In genomic region chr22:46043339-46043738, GRCh38 we compare ENCODE assay signal across 8 cellular contexts.
DNase-seq lines count a peak whose midpoint lies in the region; ATAC-seq and TF ChIP-seq lines count a peak whose summit lies in the region.

No MANE protein-coding gene starts in this region.

- peak overlapping the region; percentile 84 for H3K27ac Mint-ChIP-seq in activated T-cell treated with anti-CD3 and anti-CD28 coated beads, Interleukin-2, amount 50 U/mL, for 72 hours

- H3K4me3 ChIP-seq in mammary epithelial cell (replicated peaks in 1 of 3; ENCODE audit: insufficient read depth in 1 of 3, low read depth in 2 of 3, low read length in 3 of 3) = peak overlapping the region in 1 of 3 experiments; percentile 35
- no peak overlapping the region for H3K4me3 ChIP-seq in mesendoderm (ENCODE audit: low read length)
- H3K4me3 ChIP-seq in tibial nerve = peak overlapping the region; percentile 48 to 72 (median 68)
- H3K4me3 ChIP-seq in neuronal stem cell (ENCODE audit: low read length in 2 of 2) = no peak overlapping the region

- H4K5ac ChIP-seq in mesendoderm (ENCODE audit: low read length) = no peak overlapping the region

- no peak overlapping the region for H3K56ac ChIP-seq in mesendoderm (ENCODE audit: low read length)

- no peak overlapping the region for H2BK120ac ChIP-seq in mesendoderm (ENCODE audit: low read depth, low read length)
- no peak overlapping the region for H2BK120ac ChIP-seq in neuronal stem cell (ENCODE audit: low read depth, low read length)

- peaks cover 29% of the 10 kb centered on the region for H3K4me1 ChIP-seq in mammary epithelial cell (ENCODE audit: insufficient read depth, low read length)
- H3K4me1 ChIP-seq in mesendoderm (ENCODE audit: control insufficient read depth, low read depth, low read length) = peaks cover 3% of the 10 kb centered on the region
- H3K4me1 ChIP-seq in tibial nerve = peaks cover 0 to 89% (median 47%) of the 10 kb centered on the region in 4 donors
- no peaks in the 10 kb centered on the region for H3K4me1 ChIP-seq in neuronal stem cell (ENCODE audit: control insufficient read depth in 2 of 2, insufficient read depth in 1 of 2, low read depth in 1 of 2, low read length in 2 of 2)

- H3K4ac ChIP-seq in mesendoderm (ENCODE audit: low read depth, low read length) (peak overlapping the region; percentile 25), neuronal stem cell (ENCODE audit: low read length) (no peak overlapping the region)

- CTCF ChIA-PET in mammary epithelial cell (lab: Charles Lee; ENCODE audit: low non-redundant PET) = no interaction called here

- H2BK12ac ChIP-seq in neuronal stem cell (ENCODE audit: low read length) = no peak overlapping the region

- H3K9me3 ChIP-seq in mammary epithelial cell (replicated peaks; ENCODE audit: insufficient read depth, low read length) (no peaks in the 10 kb centered on the region), tibial nerve (no peaks in the 10 kb centered on the region), neuronal stem cell (replicated peaks in 1 of 2; ENCODE audit: control insufficient read depth in 2 of 2, insufficient read depth in 1 of 2, low read depth in 1 of 2, low read length in 2 of 2) (no peaks in the 10 kb centered on the region)

- no peak for DNase-seq in activated T-cell treated with anti-CD3 and anti-CD28 coated beads, Interleukin-2, amount 50 U/mL, for 72 hours
- DNase-seq in activated T-cell treated with anti-CD3 and anti-CD28 coated beads for 4 hours (no peak), mammary epithelial cell (peak; percentile 30), mesendoderm (no peak), tibial nerve (ENCODE audit: low spot score in 2 of 2) (no peak), occipital lobe (lab: John Stamatoyannopoulos, UW) (no peak), neuronal stem cell (ENCODE audit: low spot score) (no peak), DMS 273 (lab: John Stamatoyannopoulos, UW; ENCODE audit: unreplicated experiment) (no peak)

- no peak overlapping the region for H3K18ac ChIP-seq in mesendoderm (ENCODE audit: low read length)
- H3K18ac ChIP-seq in neuronal stem cell (ENCODE audit: low read length) = no peak overlapping the region

- no peak overlapping the region for H3K14ac ChIP-seq in neuronal stem cell (ENCODE audit: low read length)

- H3K27ac ChIP-seq in mammary epithelial cell (ENCODE audit: insufficient read depth, low read depth, low read length) (peak overlapping the region; percentile 54), mesendoderm (ENCODE audit: low read depth, low read length) (no peak overlapping the region), tibial nerve (peak overlapping the region; percentile 91 to 100 (median 97)), neuronal stem cell (replicated peaks; ENCODE audit: low read length) (no peak overlapping the region)

- H3K4me1 Mint-ChIP-seq in activated T-cell treated with anti-CD3 and anti-CD28 coated beads, Interleukin-2, amount 50 U/mL, for 72 hours (ENCODE audit: low read depth) = peaks cover 29% of the 10 kb centered on the region

- peak overlapping the region; percentile 74 for H3K9ac ChIP-seq in mammary epithelial cell (ENCODE audit: insufficient read depth, low read length)
- no peak overlapping the region for H3K9ac ChIP-seq in mesendoderm (ENCODE audit: low read length)
- H3K9ac ChIP-seq in neuronal stem cell (ENCODE audit: low read depth, low read length, poor library complexity) = no peak overlapping the region

- BruUV-seq in mammary epithelial cell (replicated peaks; lab: Mats Ljungman, UMichigan) = TSS peak; percentile 62

- in situ Hi-C loops in mammary epithelial cell (cut with MboI; ENCODE audit: low sequenced_read_pairs in 2 of 2) = no loop called here

- no peaks in the 10 kb centered on the region for H3K27me3 ChIP-seq in mammary epithelial cell (ENCODE audit: insufficient read depth, low read length)
- H3K27me3 ChIP-seq in mesendoderm (ENCODE audit: insufficient read depth, low read length, poor library complexity) = no peaks in the 10 kb centered on the region
- H3K27me3 ChIP-seq in tibial nerve = no peaks in the 10 kb centered on the region
- H3K27me3 ChIP-seq in neuronal stem cell (ENCODE audit: control insufficient read depth in 3 of 3, insufficient read depth in 3 of 3, low read depth in 1 of 3, low read length in 3 of 3) = peaks cover 27 to 75% (median 69%) of the 10 kb centered on the region in 3 experiments

- no peak overlapping the region for H4K91ac ChIP-seq in neuronal stem cell (ENCODE audit: low read depth, low read length, poor library complexity)

- H3K79me2 ChIP-seq in mammary epithelial cell (ENCODE audit: insufficient read depth, low read length) (peaks cover 4% of the 10 kb centered on the region), mesendoderm (ENCODE audit: control insufficient read depth, insufficient read depth, low read length) (no peaks in the 10 kb centered on the region)

- TF ChIP-seq EP300 in tibial nerve (IDR thresholded peaks at IDR 0.05) = no peak

- no peaks in the 10 kb centered on the region for H3K27me3 Mint-ChIP-seq in activated T-cell treated with anti-CD3 and anti-CD28 coated beads, Interleukin-2, amount 50 U/mL, for 72 hours (ENCODE audit: low read depth)

- ATAC-seq in activated T-cell treated with anti-CD3 and anti-CD28 coated beads, Interleukin-2, amount 50 U/mL, for 72 hours (replicated peaks in 1 of 2) = no peak

- no peak overlapping the region for H2BK5ac ChIP-seq in mesendoderm (ENCODE audit: low read length)
- H2BK5ac ChIP-seq in neuronal stem cell (ENCODE audit: low read length) = no peak overlapping the region

- no peak overlapping the region for H4K8ac ChIP-seq in mesendoderm (ENCODE audit: low read depth, low read length)
- no peak overlapping the region for H4K8ac ChIP-seq in neuronal stem cell (ENCODE audit: low read depth, low read length)

- H3K23ac ChIP-seq in mesendoderm (ENCODE audit: low read length) = no peak overlapping the region
- H3K23ac ChIP-seq in neuronal stem cell (ENCODE audit: low read depth, low read length, poor library complexity) = no peak overlapping the region

- H3K4me2 ChIP-seq in mammary epithelial cell (ENCODE audit: insufficient read depth, low read depth, low read length) = peak overlapping the region; percentile 91
- no peak overlapping the region for H3K4me2 ChIP-seq in mesendoderm (ENCODE audit: low read length)
- no peak overlapping the region for H3K4me2 ChIP-seq in neuronal stem cell (ENCODE audit: insufficient read depth, low read length, poor library complexity, severe bottlenecking)

- WGBS in mammary epithelial cell (ENCODE audit: low coverage, missing lambda C conversion rate) = 45% methylated on average over 6 of the region's 7 CpGs
- no CpG with 5 or more reads among the region's 7 CpGs for WGBS in mesendoderm (ENCODE audit: extremely low coverage, insufficient coverage, low lambda C conversion rate)
- 52 to 57% methylated on average over 7 of the region's 7 CpGs for WGBS in tibial nerve, 2 donors
- no CpG with 5 or more reads among the region's 7 CpGs for WGBS in neuronal stem cell (ENCODE audit: extremely low coverage in 2 of 2, insufficient read length in 2 of 2, insufficient replicate concordance in 1 of 2), 2 donors

- intact Hi-C loops in mammary epithelial cell (cut with micrococcal nuclease) = no loop called here

- no peaks in the 10 kb centered on the region for H3K9me3 Mint-ChIP-seq in activated T-cell treated with anti-CD3 and anti-CD28 coated beads, Interleukin-2, amount 50 U/mL, for 72 hours

- H3K79me1 ChIP-seq in mesendoderm (ENCODE audit: low read length) (no peaks in the 10 kb centered on the region), neuronal stem cell (ENCODE audit: low read depth, low read length) (peaks cover 2% of the 10 kb centered on the region)

- H3K4me3 Mint-ChIP-seq in activated T-cell treated with anti-CD3 and anti-CD28 coated beads, Interleukin-2, amount 50 U/mL, for 72 hours = peak overlapping the region; percentile 87 to 91

- H2AK5ac ChIP-seq in mesendoderm (ENCODE audit: low read length) = no peak overlapping the region
- no peak overlapping the region for H2AK5ac ChIP-seq in neuronal stem cell (ENCODE audit: low read depth, low read length)

- dilution Hi-C loops in mammary epithelial cell (cut with HindIII; ENCODE audit: low sequenced_read_pairs) = no loop called here

- no peaks in the 10 kb centered on the region for H3K36me3 Mint-ChIP-seq in activated T-cell treated with anti-CD3 and anti-CD28 coated beads, Interleukin-2, amount 50 U/mL, for 72 hours (ENCODE audit: insufficient read depth in 2 of 2)

- H4K20me1 ChIP-seq in mammary epithelial cell (ENCODE audit: insufficient read depth, low read length) = no peaks in the 10 kb centered on the region

- no peak for TF ChIP-seq POLR2A in tibial nerve (IDR thresholded peaks at IDR 0.05)

- H2BK15ac ChIP-seq in mesendoderm (replicated peaks; ENCODE audit: low read depth) (no peak overlapping the region), neuronal stem cell (ENCODE audit: low read length) (no peak overlapping the region)

- H2AFZ ChIP-seq in mammary epithelial cell (ENCODE audit: low read depth, low read length) = peak overlapping the region; percentile 90
- no peak overlapping the region for H2AFZ ChIP-seq in neuronal stem cell (ENCODE audit: low read length)

- TF ChIP-seq CTCF in mammary epithelial cell (conservative IDR thresholded peaks at IDR 0.05 in 1 of 2, IDR thresholded peaks at IDR 0.05 in 1 of 2; ENCODE audit: extremely low read depth in 1 of 2, insufficient read depth in 1 of 2, low read depth in 1 of 2, low read length in 2 of 2) (no peak), tibial nerve (IDR thresholded peaks at IDR 0.05) (no peak)

- H3K36me3 ChIP-seq in mammary epithelial cell (ENCODE audit: insufficient read depth, low read length) (no peaks in the 10 kb centered on the region), mesendoderm (ENCODE audit: control insufficient read depth, insufficient read depth, low read length) (no peaks in the 10 kb centered on the region), tibial nerve (no peaks in the 10 kb centered on the region), neuronal stem cell (replicated peaks in 1 of 2; ENCODE audit: control insufficient read depth in 2 of 2, insufficient read depth in 2 of 2, low read length in 2 of 2) (no peaks in the 10 kb centered on the region)

Comparison
In these comparisons a context has a peak if more than half of its experiments do, and no peak if none do; other contexts are left out.
1. H3K27ac ChIP-seq: peak in mammary epithelial cell (single experiment) and tibial nerve (4 of 4); none in mesendoderm (single experiment) and neuronal stem cell (single experiment).
2. H3K4me3 ChIP-seq: peak in tibial nerve (4 of 4); none in mesendoderm (single experiment) and neuronal stem cell (0 of 2).